2 cellular contexts compared by ENCODE assay signal in the genomic region with DNA sequence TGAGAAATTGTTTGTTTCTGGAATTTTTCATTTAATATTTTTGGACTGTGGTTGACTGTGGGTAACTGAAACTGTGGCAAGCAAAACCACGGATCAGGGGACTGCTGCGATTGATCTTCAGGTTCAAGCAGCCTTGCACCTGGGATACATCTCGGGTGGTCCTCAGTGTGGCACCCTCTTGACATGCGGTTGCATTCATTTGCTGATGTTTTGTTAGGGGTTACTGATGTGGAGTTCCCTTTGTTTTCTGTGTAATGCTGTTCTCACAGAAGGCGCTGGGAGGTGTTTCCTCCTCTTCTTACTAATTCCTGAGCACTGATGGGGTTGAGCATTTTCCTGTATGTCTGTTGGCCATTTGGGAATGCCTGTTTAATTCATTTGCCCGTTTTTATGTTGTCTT.
A peak's percentile ranks its signal among the peaks of the same experiment; 100 is the strongest.
TF ChIP-seq lines count a peak whose summit lies in the region.

No MANE protein-coding gene starts in this region.

TF ChIP-seq in IMR-90, 13 proteins besides CTCF, POLR2A, EP300 and RAD21:
- TF ChIP-seq, protein P1, sequence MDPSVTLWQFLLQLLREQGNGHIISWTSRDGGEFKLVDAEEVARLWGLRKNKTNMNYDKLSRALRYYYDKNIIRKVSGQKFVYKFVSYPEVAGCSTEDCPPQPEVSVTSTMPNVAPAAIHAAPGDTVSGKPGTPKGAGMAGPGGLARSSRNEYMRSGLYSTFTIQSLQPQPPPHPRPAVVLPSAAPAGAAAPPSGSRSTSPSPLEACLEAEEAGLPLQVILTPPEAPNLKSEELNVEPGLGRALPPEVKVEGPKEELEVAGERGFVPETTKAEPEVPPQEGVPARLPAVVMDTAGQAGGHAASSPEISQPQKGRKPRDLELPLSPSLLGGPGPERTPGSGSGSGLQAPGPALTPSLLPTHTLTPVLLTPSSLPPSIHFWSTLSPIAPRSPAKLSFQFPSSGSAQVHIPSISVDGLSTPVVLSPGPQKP (IDR thresholded peaks at IDR 0.05; ENCODE audit: borderline replicate concordance, low read depth, low read length), result no peak
- TF ChIP-seq FOS (IDR thresholded peaks at IDR 0.05; ENCODE audit: low read depth, low read length) (no peak), RCOR1 (IDR thresholded peaks at IDR 0.05; ENCODE audit: insufficient replicate concordance, low read length) (no peak), CHD1 (IDR thresholded peaks at IDR 0.05; ENCODE audit: low read depth, low read length) (no peak)

TF ChIP-seq in GM12878, 131 proteins besides CTCF, POLR2A, EP300 and RAD21 (continues in another document):
- TF ChIP-seq CBX3 (IDR thresholded peaks at IDR 0.05; ENCODE audit: borderline replicate concordance, low read depth) (no peak), ATF2 (IDR thresholded peaks at IDR 0.05; ENCODE audit: low read length) (no peak), ESRRA (IDR thresholded peaks at IDR 0.05; ENCODE audit: low read length) (no peak), RAD51 (IDR thresholded peaks at IDR 0.05) (no peak), CHD1 (IDR thresholded peaks at IDR 0.05; ENCODE audit: low read depth, low read length) (no peak), EGR1 (IDR thresholded peaks at IDR 0.05; ENCODE audit: borderline replicate concordance in 1 of 2, low read depth in 2 of 2, low read length in 2 of 2) (no peak), SIN3A (IDR thresholded peaks at IDR 0.05; ENCODE audit: low read depth, low read length) (no peak), NFIC (IDR thresholded peaks at IDR 0.05; ENCODE audit: low read depth, low read length) (0 out of 2 replicates have a peak, but pooled peaks have one; percentile 27), NFXL1 (IDR thresholded peaks at IDR 0.05; ENCODE audit: borderline replicate concordance) (no peak), IKZF2 (IDR thresholded peaks at IDR 0.05) (peak; percentile 24 to 49; a peak in 2 of 4 replicates), PML (IDR thresholded peaks at IDR 0.05; ENCODE audit: low read length) (no peak), CEBPZ (IDR thresholded peaks at IDR 0.05; ENCODE audit: low read depth, low read length) (no peak), MXI1 (IDR thresholded peaks at IDR 0.05; ENCODE audit: low read depth, low read length) (no peak), ZBTB40 (IDR thresholded peaks at IDR 0.05; ENCODE audit: borderline replicate concordance) (no peak), POLR2AphosphoS5 (IDR thresholded peaks at IDR 0.05; ENCODE audit: low read length) (no peak), CBX5 (IDR thresholded peaks at IDR 0.05; ENCODE audit: low read depth) (no peak), ZNF24 (IDR thresholded peaks at IDR 0.05) (no peak), RELA (IDR thresholded peaks at IDR 0.05; ENCODE audit: borderline replicate concordance, partially characterized antibody) (no peak), POU2F2 (IDR thresholded peaks at IDR 0.05; ENCODE audit: borderline replicate concordance, low read depth, low read length) (no peak), MLLT1 (IDR thresholded peaks at IDR 0.05) (0 out of 2 replicates have a peak, but pooled peaks have one; percentile 15), SP1 (IDR thresholded peaks at IDR 0.05; ENCODE audit: low read depth, low read length) (no peak), ASH2L (IDR thresholded peaks at IDR 0.05; ENCODE audit: borderline replicate concordance, low read depth) (no peak), CREB1 (IDR thresholded peaks at IDR 0.05; ENCODE audit: low read depth) (no peak), MEF2A (IDR thresholded peaks at IDR 0.05; ENCODE audit: insufficient read depth, low read depth, low read length) (no peak), ZNF217 (IDR thresholded peaks at IDR 0.05) (no peak), SREBF1 (IDR thresholded peaks at IDR 0.05; ENCODE audit: low read length) (no peak), SMAD1 (IDR thresholded peaks at IDR 0.05; ENCODE audit: low read depth, partially characterized antibody) (no peak), BHLHE40 (IDR thresholded peaks at IDR 0.05; ENCODE audit: borderline replicate concordance in 1 of 2, low read depth in 2 of 2, low read length in 1 of 2) (no peak), NRF1 (conservative IDR thresholded peaks at IDR 0.05; ENCODE audit: low read depth, low read length) (no peak), SMC3 (IDR thresholded peaks at IDR 0.05; ENCODE audit: borderline replicate concordance, low read length) (no peak), TCF3 (IDR thresholded peaks at IDR 0.05; ENCODE audit: borderline replicate concordance, insufficient read depth, low read depth, low read length) (peak; percentile 43; the same call in 1 of the 2 replicates), ZNF384 (IDR thresholded peaks at IDR 0.05; ENCODE audit: borderline replicate concordance, low read depth, low read length) (no peak), RUNX3 (IDR thresholded peaks at IDR 0.05; ENCODE audit: low read length) (peak; percentile 83)
- TF ChIP-seq, protein P2, sequence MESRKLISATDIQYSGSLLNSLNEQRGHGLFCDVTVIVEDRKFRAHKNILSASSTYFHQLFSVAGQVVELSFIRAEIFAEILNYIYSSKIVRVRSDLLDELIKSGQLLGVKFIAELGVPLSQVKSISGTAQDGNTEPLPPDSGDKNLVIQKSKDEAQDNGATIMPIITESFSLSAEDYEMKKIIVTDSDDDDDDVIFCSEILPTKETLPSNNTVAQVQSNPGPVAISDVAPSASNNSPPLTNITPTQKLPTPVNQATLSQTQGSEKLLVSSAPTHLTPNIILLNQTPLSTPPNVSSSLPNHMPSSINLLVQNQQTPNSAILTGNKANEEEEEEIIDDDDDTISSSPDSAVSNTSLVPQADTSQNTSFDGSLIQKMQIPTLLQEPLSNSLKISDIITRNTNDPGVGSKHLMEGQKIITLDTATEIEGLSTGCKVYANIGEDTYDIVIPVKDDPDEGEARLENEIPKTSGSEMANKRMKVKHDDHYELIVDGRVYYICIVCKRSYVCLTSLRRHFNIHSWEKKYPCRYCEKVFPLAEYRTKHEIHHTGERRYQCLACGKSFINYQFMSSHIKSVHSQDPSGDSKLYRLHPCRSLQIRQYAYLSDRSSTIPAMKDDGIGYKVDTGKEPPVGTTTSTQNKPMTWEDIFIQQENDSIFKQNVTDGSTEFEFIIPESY (IDR thresholded peaks at IDR 0.05), result no peak
- TF ChIP-seq, protein P3, sequence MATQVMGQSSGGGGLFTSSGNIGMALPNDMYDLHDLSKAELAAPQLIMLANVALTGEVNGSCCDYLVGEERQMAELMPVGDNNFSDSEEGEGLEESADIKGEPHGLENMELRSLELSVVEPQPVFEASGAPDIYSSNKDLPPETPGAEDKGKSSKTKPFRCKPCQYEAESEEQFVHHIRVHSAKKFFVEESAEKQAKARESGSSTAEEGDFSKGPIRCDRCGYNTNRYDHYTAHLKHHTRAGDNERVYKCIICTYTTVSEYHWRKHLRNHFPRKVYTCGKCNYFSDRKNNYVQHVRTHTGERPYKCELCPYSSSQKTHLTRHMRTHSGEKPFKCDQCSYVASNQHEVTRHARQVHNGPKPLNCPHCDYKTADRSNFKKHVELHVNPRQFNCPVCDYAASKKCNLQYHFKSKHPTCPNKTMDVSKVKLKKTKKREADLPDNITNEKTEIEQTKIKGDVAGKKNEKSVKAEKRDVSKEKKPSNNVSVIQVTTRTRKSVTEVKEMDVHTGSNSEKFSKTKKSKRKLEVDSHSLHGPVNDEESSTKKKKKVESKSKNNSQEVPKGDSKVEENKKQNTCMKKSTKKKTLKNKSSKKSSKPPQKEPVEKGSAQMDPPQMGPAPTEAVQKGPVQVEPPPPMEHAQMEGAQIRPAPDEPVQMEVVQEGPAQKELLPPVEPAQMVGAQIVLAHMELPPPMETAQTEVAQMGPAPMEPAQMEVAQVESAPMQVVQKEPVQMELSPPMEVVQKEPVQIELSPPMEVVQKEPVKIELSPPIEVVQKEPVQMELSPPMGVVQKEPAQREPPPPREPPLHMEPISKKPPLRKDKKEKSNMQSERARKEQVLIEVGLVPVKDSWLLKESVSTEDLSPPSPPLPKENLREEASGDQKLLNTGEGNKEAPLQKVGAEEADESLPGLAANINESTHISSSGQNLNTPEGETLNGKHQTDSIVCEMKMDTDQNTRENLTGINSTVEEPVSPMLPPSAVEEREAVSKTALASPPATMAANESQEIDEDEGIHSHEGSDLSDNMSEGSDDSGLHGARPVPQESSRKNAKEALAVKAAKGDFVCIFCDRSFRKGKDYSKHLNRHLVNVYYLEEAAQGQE (IDR thresholded peaks at IDR 0.05; ENCODE audit: low read depth, low read length), result no peak
- TF ChIP-seq, protein P4, sequence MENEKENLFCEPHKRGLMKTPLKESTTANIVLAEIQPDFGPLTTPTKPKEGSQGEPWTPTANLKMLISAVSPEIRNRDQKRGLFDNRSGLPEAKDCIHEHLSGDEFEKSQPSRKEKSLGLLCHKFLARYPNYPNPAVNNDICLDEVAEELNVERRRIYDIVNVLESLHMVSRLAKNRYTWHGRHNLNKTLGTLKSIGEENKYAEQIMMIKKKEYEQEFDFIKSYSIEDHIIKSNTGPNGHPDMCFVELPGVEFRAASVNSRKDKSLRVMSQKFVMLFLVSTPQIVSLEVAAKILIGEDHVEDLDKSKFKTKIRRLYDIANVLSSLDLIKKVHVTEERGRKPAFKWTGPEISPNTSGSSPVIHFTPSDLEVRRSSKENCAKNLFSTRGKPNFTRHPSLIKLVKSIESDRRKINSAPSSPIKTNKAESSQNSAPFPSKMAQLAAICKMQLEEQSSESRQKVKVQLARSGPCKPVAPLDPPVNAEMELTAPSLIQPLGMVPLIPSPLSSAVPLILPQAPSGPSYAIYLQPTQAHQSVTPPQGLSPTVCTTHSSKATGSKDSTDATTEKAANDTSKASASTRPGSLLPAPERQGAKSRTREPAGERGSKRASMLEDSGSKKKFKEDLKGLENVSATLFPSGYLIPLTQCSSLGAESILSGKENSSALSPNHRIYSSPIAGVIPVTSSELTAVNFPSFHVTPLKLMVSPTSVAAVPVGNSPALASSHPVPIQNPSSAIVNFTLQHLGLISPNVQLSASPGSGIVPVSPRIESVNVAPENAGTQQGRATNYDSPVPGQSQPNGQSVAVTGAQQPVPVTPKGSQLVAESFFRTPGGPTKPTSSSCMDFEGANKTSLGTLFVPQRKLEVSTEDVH (IDR thresholded peaks at IDR 0.05; ENCODE audit: low read depth, partially characterized antibody), result no peak
